ENCODE assay signal across 17 cellular contexts in the genomic region with DNA sequence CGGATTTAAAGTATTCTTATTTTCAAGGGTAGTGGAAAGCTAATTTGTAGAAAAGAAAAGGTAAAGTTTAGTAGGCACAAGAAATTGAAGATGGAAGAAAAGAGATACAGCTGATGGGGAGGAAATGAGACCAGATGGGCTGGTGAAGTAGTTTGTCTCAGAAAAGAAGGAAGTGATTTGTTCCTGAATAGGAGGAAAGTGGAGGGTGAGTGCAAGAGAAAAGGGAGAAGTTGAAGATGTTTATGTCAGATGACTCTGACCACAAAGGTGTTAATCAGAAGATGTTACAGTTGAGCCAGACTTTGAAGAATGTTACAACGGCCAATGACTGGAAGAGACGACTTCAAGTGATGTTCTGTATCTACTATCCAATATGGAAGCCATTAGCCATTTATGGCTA. TPM values are rescaled to one million over a fixed set of nuclear protein-coding genes. Genes with fewer than 3 reads are reported as not detected.
DNase-seq lines count a peak whose midpoint lies in the region; ATAC-seq and TF ChIP-seq lines count a peak whose summit lies in the region.
"Had no signal": no experiment of that assay in that cellular context is flagged by ENCODE, and none has a peak within 500 bp of the region (broad histone marks: within the 10 kb centered on the region; RNA-seq: fewer than 3 reads in every experiment).

No MANE protein-coding gene starts in this region.

- no peak for ATAC-seq in activated naive CD4-positive, alpha-beta T cell treated with anti-CD3 and anti-CD28 coated beads, Interleukin-2, amount 50 U/mL, for 72 hours
- ATAC-seq in HG03432 (IDR thresholded peaks at IDR 0.05; ENCODE audit: unreplicated experiment), result no peak
- ATAC-seq in GM19035 (IDR thresholded peaks at IDR 0.05; ENCODE audit: unreplicated experiment), result no peak
- ATAC-seq: activated CD8-positive, alpha-beta T cell treated with anti-CD3 and anti-CD28 coated beads for 36 hours; right lobe of liver; stimulated activated naive CD8-positive, alpha-beta T cell treated with anti-CD3 and anti-CD28 coated beads, Interleukin-15, Interleukin-2, amounts not matched to agents 100 U/mL and 50 U/mL, for 24 hours had no signal

- peaks cover 2% of the 10 kb centered on the region for H3K36me3 Mint-ChIP-seq in activated naive CD4-positive, alpha-beta T cell treated with anti-CD3 and anti-CD28 coated beads, Interleukin-2, amount 50 U/mL, for 24 hours
- peaks cover 14 to 66% of the 10 kb centered on the region in 2 donors for H3K36me3 Mint-ChIP-seq in activated naive CD4-positive, alpha-beta T cell treated with anti-CD3 and anti-CD28 coated beads, Interleukin-2, amount 50 U/mL, for 72 hours
- H3K36me3 Mint-ChIP-seq in endothelial cell (ENCODE audit: low read depth, unreplicated experiment), result peaks cover 42% of the 10 kb centered on the region

- no peaks in the 10 kb centered on the region for H3K27me3 Mint-ChIP-seq in activated naive CD4-positive, alpha-beta T cell treated with anti-CD3 and anti-CD28 coated beads, Interleukin-2, amount 50 U/mL, for 24 hours
- peaks cover 17% of the 10 kb centered on the region for H3K27me3 Mint-ChIP-seq in endothelial cell (ENCODE audit: unreplicated experiment)
- H3K27me3 Mint-ChIP-seq: activated CD8-positive, alpha-beta T cell treated with anti-CD3 and anti-CD28 coated beads for 36 hours had no signal

- no peak overlapping the region for H3K4me3 ChIP-seq in OCI-LY7 (ENCODE audit: low read depth, low read length, poor library complexity, severe bottlenecking)
- H3K4me3 ChIP-seq: PC-9, right lobe of liver had no signal

- no peak overlapping the region for H3K27ac ChIP-seq in OCI-LY7 (ENCODE audit: low read depth, low read length, poor library complexity, severe bottlenecking)
- H3K27ac ChIP-seq: epithelial cell of prostate, PC-9, right lobe of liver had no signal

- H3K4me3 Mint-ChIP-seq in activated naive CD4-positive, alpha-beta T cell treated with anti-CD3 and anti-CD28 coated beads, Interleukin-2, amount 50 U/mL, for 24 hours, result peak overlapping the region; percentile 4
- H3K4me3 Mint-ChIP-seq in endothelial cell (ENCODE audit: unreplicated experiment), result peak overlapping the region; percentile 7

- CTCF ChIA-PET in OCI-LY7 (lab: Charles Lee; ENCODE audit: unreplicated experiment), result no interaction called here

- DNase-seq in activated naive CD4-positive, alpha-beta T cell treated with anti-CD3 and anti-CD28 coated beads, Interleukin-2, amount 50 U/mL, for 72 hours (ENCODE audit: low spot score in 2 of 2), result no peak
- DNase-seq in OCI-LY7 (ENCODE audit: low spot score) (peak; percentile 34), endothelial cell (ENCODE audit: low spot score) (no peak), HPDE6-E6E7 (ENCODE audit: extremely low spot score) (no peak), COLO668 (lab: John Stamatoyannopoulos, UW; ENCODE audit: unreplicated experiment) (no peak)
- DNase-seq: activated CD8-positive, alpha-beta T cell treated with anti-CD3 and anti-CD28 coated beads for 36 hours; foreskin melanocyte; NCI-H510A treated with DMSO at 0.1 percent for 48 hours; PC-9; right lobe of liver; SK-N-SH; stimulated activated naive CD8-positive, alpha-beta T cell treated with anti-CD3 and anti-CD28 coated beads, Interleukin-15, Interleukin-2, amounts not matched to agents 100 U/mL and 50 U/mL, for 24 hours; trophoblast cell had no signal

- H3K9me2 ChIP-seq in OCI-LY7 (ENCODE audit: insufficient read depth, low read length), result no peaks in the 10 kb centered on the region
- H3K9me2 ChIP-seq: SK-N-SH had no signal

- POLR2A ChIA-PET in OCI-LY7 (lab: Charles Lee), result no interaction called here

- H3K4me2 ChIP-seq in OCI-LY7 (ENCODE audit: low read length), result no peak overlapping the region
- H3K4me2 ChIP-seq: PC-9, SK-N-SH had no signal

- peaks cover 6% of the 10 kb centered on the region for H3K4me1 ChIP-seq in OCI-LY7 (ENCODE audit: insufficient read depth, low read length, poor library complexity, severe bottlenecking)
- H3K4me1 ChIP-seq: right lobe of liver had no signal

- TF ChIP-seq CTCF in OCI-LY7 (conservative IDR thresholded peaks at IDR 0.05; ENCODE audit: low read length) (no peak), endothelial cell (IDR thresholded peaks at IDR 0.05; ENCODE audit: unreplicated experiment) (no peak)

- H3K27ac Mint-ChIP-seq in activated naive CD4-positive, alpha-beta T cell treated with anti-CD3 and anti-CD28 coated beads, Interleukin-2, amount 50 U/mL, for 24 hours, result no peak overlapping the region
- no peak overlapping the region for H3K27ac Mint-ChIP-seq in activated naive CD4-positive, alpha-beta T cell treated with anti-CD3 and anti-CD28 coated beads, Interleukin-2, amount 50 U/mL, for 72 hours
- no peak overlapping the region for H3K27ac Mint-ChIP-seq in endothelial cell (ENCODE audit: unreplicated experiment)

- H3K36me3 ChIP-seq in OCI-LY7 (ENCODE audit: insufficient read depth, low read length), result no peaks in the 10 kb centered on the region
- H3K36me3 ChIP-seq: right lobe of liver had no signal

- intact Hi-C loops in OCI-LY7 (cut with micrococcal nuclease; ENCODE audit: unreplicated experiment), result no loop called here

- no peaks in the 10 kb centered on the region for H3K79me2 ChIP-seq in OCI-LY7 (ENCODE audit: insufficient read depth, low read depth, low read length)

- H4K20me1 ChIP-seq in OCI-LY7 (ENCODE audit: insufficient read depth, low read length), result no peaks in the 10 kb centered on the region

- peaks cover 32% of the 10 kb centered on the region for H3K4me1 Mint-ChIP-seq in activated naive CD4-positive, alpha-beta T cell treated with anti-CD3 and anti-CD28 coated beads, Interleukin-2, amount 50 U/mL, for 24 hours
- peaks cover 5% of the 10 kb centered on the region for H3K4me1 Mint-ChIP-seq in endothelial cell (ENCODE audit: unreplicated experiment)

- no peak overlapping the region for H2AFZ ChIP-seq in OCI-LY7 (ENCODE audit: low read length)
- H2AFZ ChIP-seq: PC-9 had no signal

- H3K9me3 ChIP-seq in OCI-LY7 (ENCODE audit: low read length), result no peaks in the 10 kb centered on the region
- H3K9me3 ChIP-seq: SK-N-SH had no signal

- H3K9me3 Mint-ChIP-seq in activated naive CD4-positive, alpha-beta T cell treated with anti-CD3 and anti-CD28 coated beads, Interleukin-2, amount 50 U/mL, for 24 hours, result peaks cover 17% of the 10 kb centered on the region
- peaks cover 12 to 32% of the 10 kb centered on the region in 2 donors for H3K9me3 Mint-ChIP-seq in activated naive CD4-positive, alpha-beta T cell treated with anti-CD3 and anti-CD28 coated beads, Interleukin-2, amount 50 U/mL, for 72 hours
- H3K9me3 Mint-ChIP-seq in endothelial cell (ENCODE audit: unreplicated experiment), result peaks cover 11% of the 10 kb centered on the region

- no TSS peak for BruUV-seq in OCI-LY7 (replicated peaks; lab: Mats Ljungman, UMichigan)

RNA-seq across cellular contexts. Expression of a gene that starts 21.2 kb away (rescaled TPM):
- 10 to 100 TPM; 17.6 to 39.6 TPM for total RNA-seq in activated naive CD4-positive, alpha-beta T cell treated with anti-CD3 and anti-CD28 coated beads, Interleukin-2, amount 50 U/mL, for 72 hours
- 4.3 and 7.5 TPM in 2 replicates for total RNA-seq in OCI-LY7 (2014; rRNA removed; shearing (Covaris generic))
- 7.6 and 9.1 TPM in 2 replicates for total RNA-seq in OCI-LY7 (2022)
- 30.0 TPM for total RNA-seq in endothelial cell (ENCODE audit: unreplicated experiment)

RNA-seq across cellular contexts. Expression of a gene that starts 28.0 kb away (rescaled TPM):
- 10 to 100 TPM; 18.3 to 22.7 TPM for total RNA-seq in activated naive CD4-positive, alpha-beta T cell treated with anti-CD3 and anti-CD28 coated beads, Interleukin-2, amount 50 U/mL, for 72 hours
- 8.0 and 11.8 TPM in 2 replicates for total RNA-seq in OCI-LY7 (2014; rRNA removed; shearing (Covaris generic))
- total RNA-seq in OCI-LY7 (2022) (14.9 and 15.6 TPM in 2 replicates), endothelial cell (ENCODE audit: unreplicated experiment) (8.4 TPM)
